Comparison of ENCODE assay signal across 8 cellular contexts in genomic region chr17:35088911-35089845, GRCh38. TPM values are rescaled to one million over a fixed set of nuclear protein-coding genes. Genes with fewer than 3 reads are reported as not detected.
A peak's percentile ranks its signal among the peaks of the same experiment; 100 is the strongest.
DNase-seq lines count a peak whose midpoint lies in the region; ATAC-seq, FAIRE-seq and TF ChIP-seq lines count a peak whose summit lies in the region.

No MANE protein-coding gene starts in this region.

- H3K4me1 ChIP-seq in right cardiac atrium (ENCODE audit: control insufficient read depth, insufficient read depth, low read length) (peaks cover 2% of the 10 kb centered on the region), rectal smooth muscle tissue (ENCODE audit: control insufficient read depth, insufficient read depth, low read length) (peaks cover 5% of the 10 kb centered on the region), aorta (ENCODE audit: control insufficient read depth in 1 of 2, insufficient read depth in 2 of 2, low read length in 2 of 2) (no peaks in the 10 kb centered on the region)

- H3K27me3 Mint-ChIP-seq in T-helper 17 cell, result no peaks in the 10 kb centered on the region

- FAIRE-seq in GM12892 (lab: Jason Lieb, UNC), result peak; percentile 91

- 2% methylated on average over 91 of the region's 92 CpGs for WGBS in right cardiac atrium
- 3 to 6% methylated on average over 36 to 92 of the region's 92 CpGs for WGBS in aorta, 2 donors

- H3K36me3 ChIP-seq in rectal smooth muscle tissue (ENCODE audit: control insufficient read depth, insufficient read depth, low read length) (no peaks in the 10 kb centered on the region), aorta (ENCODE audit: control insufficient read depth in 1 of 2, insufficient read depth in 2 of 2, low read length in 1 of 2) (no peaks in the 10 kb centered on the region)

- H3K27ac Mint-ChIP-seq in T-helper 17 cell, result peak overlapping the region; percentile 98

- H3K36me3 Mint-ChIP-seq in T-helper 17 cell (ENCODE audit: low read depth), result no peaks in the 10 kb centered on the region

- H3K4me3 ChIP-seq in right cardiac atrium (ENCODE audit: low read length), result peak overlapping the region; percentile 62
- peak overlapping the region; percentile 73 for H3K4me3 ChIP-seq in rectal smooth muscle tissue (ENCODE audit: low read length)
- H3K4me3 ChIP-seq in aorta (ENCODE audit: low read length in 2 of 2), result peak overlapping the region; percentile 82 to 90

- peak; percentile 70 for ATAC-seq in HG02678 (IDR thresholded peaks at IDR 0.05; ENCODE audit: unreplicated experiment)
- peak; percentile 88 for ATAC-seq in T-helper 17 cell
- ATAC-seq in right cardiac atrium, result peak; percentile 96 to 97
- peak; percentile 98 for ATAC-seq in aorta (ENCODE audit: low FRiP score)

- intact Hi-C loops in right cardiac atrium (cut with DNase I), result loop anchor here in 3 of 4 donors (5.0 to 10.0 kb wide), 4 partner anchors 92 to 122 kb away; partner anchors contain the start of gene LIG3 (in 1 of the 3)
- intact Hi-C loops in aorta (cut with DNase I), result loop anchor here (2.0 to 5.0 kb wide), 6 partner anchors 28 to 128 kb away; partner anchors contain the start of genes CCT6B (in 2 of the 2), ZNF830 (in 2 of the 2) and LIG3 (in 1 of the 2)

- no peaks in the 10 kb centered on the region for H3K27me3 ChIP-seq in right cardiac atrium (ENCODE audit: control insufficient read depth, insufficient read depth)
- H3K27me3 ChIP-seq in rectal smooth muscle tissue (ENCODE audit: control insufficient read depth, insufficient read depth, low read length), result no peaks in the 10 kb centered on the region
- no peaks in the 10 kb centered on the region for H3K27me3 ChIP-seq in aorta (ENCODE audit: control insufficient read depth in 1 of 2, insufficient read depth in 2 of 2, low read length in 1 of 2)

- H3K4me1 Mint-ChIP-seq in T-helper 17 cell, result peaks cover 29% of the 10 kb centered on the region

- H3K9ac ChIP-seq in rectal smooth muscle tissue (ENCODE audit: low read length), result peak overlapping the region; percentile 45

- DNase-seq in GM12892 (ENCODE audit: insufficient read length) (peak; percentile 72), NCI-H1105 treated with DMSO at 0.1 percent for 48 hours (lab: John Stamatoyannopoulos, UW) (peak; percentile 76), T-helper 17 cell (peak; percentile 89 to 93 (median 90)), right cardiac atrium (peak; percentile 86 to 96 (median 96)), aorta (peak; percentile 90 to 96)

- peak overlapping the region; percentile 95 for H3K4me3 Mint-ChIP-seq in T-helper 17 cell

- H3K9me3 ChIP-seq in T-helper 17 cell (ENCODE audit: control insufficient read depth, low read length, poor library complexity, severe bottlenecking) (no peaks in the 10 kb centered on the region), right cardiac atrium (ENCODE audit: control insufficient read depth, low read length) (no peaks in the 10 kb centered on the region), aorta (ENCODE audit: control insufficient read depth, low read length) (no peaks in the 10 kb centered on the region)

- TF ChIP-seq POLR2A in GM12892 (IDR thresholded peaks at IDR 0.05; ENCODE audit: low read depth, low read length), result 0 out of 2 replicates have a peak, but pooled peaks have one; percentile 12

- peak overlapping the region; percentile 99 for H3K27ac ChIP-seq in angular gyrus (ENCODE audit: low read depth, low read length)
- peak overlapping the region; percentile 66 for H3K27ac ChIP-seq in right cardiac atrium (ENCODE audit: low read length)
- peak overlapping the region; percentile 81 for H3K27ac ChIP-seq in rectal smooth muscle tissue (ENCODE audit: low read depth, low read length)
- H3K27ac ChIP-seq in aorta (ENCODE audit: low read depth in 1 of 2, low read length in 2 of 2), result peak overlapping the region in 1 of 2 donors; percentile 82

RNA-seq across cellular contexts. Expression of gene RFFL, which starts 25.7 kb away (rescaled TPM):
- polyA plus RNA-seq in GM12892 (2012; ENCODE audit: missing spikeins), result 35.4 TPM
- total RNA-seq in T-helper 17 cell (10 to 100 TPM; 71.0 to 72.1 TPM), right cardiac atrium (10 to 100 TPM; 17.2 to 20.0 (median 18.4) TPM), aorta (10 to 100 TPM; 25.0 to 25.1 TPM)
- polyA plus RNA-seq in right cardiac atrium (5.7 TPM), aorta (10 to 100 TPM; 11.4 to 19.4 TPM)

RNA-seq across cellular contexts. Expression of gene RAD51D, which starts 30.5 kb away (rescaled TPM):
- polyA plus RNA-seq in GM12892 (2012; ENCODE audit: missing spikeins), result 21.0 TPM
- 10 to 100 TPM in 1 of 2 donors, 1 to 10 TPM in 1; 8.7 to 14.2 TPM for total RNA-seq in T-helper 17 cell
- total RNA-seq in right cardiac atrium, result 1 to 10 TPM; 5.8 to 7.1 (median 6.4) TPM
- 3.4 TPM for polyA plus RNA-seq in right cardiac atrium
- 10 to 100 TPM; 14.8 to 17.3 TPM for total RNA-seq in aorta
- polyA plus RNA-seq in aorta, result 10 to 100 TPM in 1 of 2 donors, 1 to 10 TPM in 1; 3.6 to 10.2 TPM

RNA-seq across cellular contexts. Expression of gene FNDC8, which starts 32.2 kb away (rescaled TPM):
- polyA plus RNA-seq in GM12892 (2012; ENCODE audit: missing spikeins), result not detected
- total RNA-seq in T-helper 17 cell (not detected), right cardiac atrium (not detected), aorta (not detected)
- polyA plus RNA-seq in right cardiac atrium (not detected), aorta (not detected)

RNA-seq across cellular contexts. Expression of gene NLE1, which starts 52.9 kb away (rescaled TPM):
- polyA plus RNA-seq in GM12892 (2012; ENCODE audit: missing spikeins), result 12.6 TPM
- 1 to 10 TPM; 9.5 to 9.6 TPM for total RNA-seq in T-helper 17 cell
- total RNA-seq in right cardiac atrium, result 1 to 10 TPM; 4.1 to 6.6 (median 4.6) TPM
- polyA plus RNA-seq in right cardiac atrium, result 2.2 TPM
- total RNA-seq in aorta, result 10 to 100 TPM in 1 of 2 donors, 1 to 10 TPM in 1; 6.1 to 10.4 TPM
- polyA plus RNA-seq in aorta, result 1 to 10 TPM; 4.5 to 5.6 TPM

RNA-seq across cellular contexts. Expression of gene UNC45B, which starts 58.4 kb away (rescaled TPM):
- polyA plus RNA-seq in GM12892 (2012; ENCODE audit: missing spikeins), result not detected
- total RNA-seq in T-helper 17 cell (under 1 TPM; 0.15 to 0.23 TPM), right cardiac atrium (100 to 1,000 TPM; 141 to 193 (median 180) TPM), aorta (not detected)
- polyA plus RNA-seq in right cardiac atrium (62.2 TPM), aorta (under 1 TPM in 1 of 2 donors, not detected in 1; 0.50 TPM)
